ENCODE assay signal across 8 cellular contexts in genomic region chr14:103847439-103847953, GRCh38. TPM values are rescaled to one million over a fixed set of nuclear protein-coding genes. Genes with fewer than 3 reads are reported as not detected.
DNase-seq lines count a peak whose midpoint lies in the region; ATAC-seq and TF ChIP-seq lines count a peak whose summit lies in the region.

Gene PPP1R13B (minus strand): TSS chr14:103847575. CDS start chr14:103847307, 268 bp downstream.

- TF ChIP-seq CTCF in chondrocyte (IDR thresholded peaks at IDR 0.05), result no peak

- peaks cover 5% of the 10 kb centered on the region for H3K27me3 Mint-ChIP-seq in chondrocyte (ENCODE audit: low read depth)

- peak; percentile 89 for ATAC-seq in GM18868 (IDR thresholded peaks at IDR 0.05; ENCODE audit: unreplicated experiment)
- ATAC-seq in HG03108 (IDR thresholded peaks at IDR 0.05; ENCODE audit: unreplicated experiment), result peak; percentile 85

- H3K27ac Mint-ChIP-seq in chondrocyte (ENCODE audit: unreplicated experiment), result no peak within 1 kb of the TSS

- H3K4me3 Mint-ChIP-seq in chondrocyte (ENCODE audit: unreplicated experiment), result peak within 1 kb of the TSS; percentile 81

- no peaks in the 10 kb centered on the region for H3K9me3 Mint-ChIP-seq in chondrocyte (ENCODE audit: low read depth)

- no peaks in the 10 kb centered on the region for H3K36me3 Mint-ChIP-seq in chondrocyte (ENCODE audit: low read depth)

- H3K4me1 Mint-ChIP-seq in chondrocyte (ENCODE audit: low read depth), result peaks cover 9% of the 10 kb centered on the region

- in situ Hi-C loops in ACHN (cut with HindIII; ENCODE audit: low pct_ligation_motif_present, low pct_unique_long_range_greater_than_20kb, low sequenced_read_pairs), result no loop called here

- peak; percentile 82 for DNase-seq in ACHN
- peak; percentile 79 for DNase-seq in NCI-H345 treated with DMSO at 0.1 percent for 48 hours (lab: John Stamatoyannopoulos, UW; ENCODE audit: unreplicated experiment)
- DNase-seq in activated CD4-positive, alpha-beta T cell treated with anti-CD3 and anti-CD28 coated beads for 24 hours (ENCODE audit: low read depth in 2 of 2), result peak; percentile 93 to 94
- DNase-seq in chondrocyte (ENCODE audit: low spot score), result peak; percentile 93
- DNase-seq in kidney glomerular epithelial cell (lab: John Stamatoyannopoulos, UW), result peak; percentile 54
- DNase-seq in stimulated activated CD4-positive, alpha-beta T cell treated with anti-CD3 and anti-CD28 coated beads, Interleukin-15, amount 100 ng/mL, for 24 hours, result peak; percentile 95

RNA-seq across cellular contexts. Expression of gene PPP1R13B, which starts in this region (rescaled TPM):
- total RNA-seq in chondrocyte, result 6.6 to 10.1 TPM (median 9.1 TPM) in 3 replicates

Comparison
In these comparisons a context has a peak if more than half of its experiments do, and no peak if none do; other contexts are left out.
1. Peak in every context shown above with its lines: DNase-seq and ATAC-seq.